Comparison of ENCODE assay signal across 8 cellular contexts in the genomic region with DNA sequence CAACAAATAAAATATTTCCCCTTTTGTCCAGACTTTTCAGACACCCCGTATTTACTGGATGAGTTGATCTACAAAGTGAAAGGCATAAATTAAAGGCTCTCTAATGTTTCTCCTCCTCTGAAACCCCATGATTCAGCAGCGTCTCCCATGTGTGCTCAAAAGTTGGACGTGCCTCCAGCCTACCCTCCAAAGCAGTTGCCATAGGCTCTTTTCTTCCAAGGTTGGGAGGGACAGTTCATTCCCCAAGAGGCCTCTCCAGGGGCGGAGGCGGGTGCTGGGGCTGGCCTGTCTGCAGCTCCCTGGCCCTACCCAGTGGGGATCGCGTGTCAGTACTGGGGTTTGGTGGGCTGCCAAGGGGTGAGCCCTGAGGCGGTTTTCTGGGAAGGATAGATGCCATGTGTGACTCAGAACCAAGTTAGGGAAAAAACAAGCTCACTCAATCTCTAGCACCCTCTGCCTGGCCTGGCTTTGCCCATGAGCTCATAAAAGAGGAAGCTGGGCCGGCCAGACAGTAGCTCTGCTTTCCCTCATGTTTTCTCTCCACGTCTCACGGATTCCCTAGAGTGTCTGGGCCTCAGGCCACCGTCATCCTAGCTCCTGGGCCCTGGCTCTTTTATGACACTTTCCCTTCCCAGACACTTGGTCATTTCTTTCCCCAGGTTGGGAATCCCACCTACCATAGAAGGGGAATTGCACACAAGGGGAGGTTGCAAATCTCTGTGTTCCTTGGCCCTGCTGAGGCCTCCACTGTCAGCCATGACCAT. TPM values are rescaled to one million over a fixed set of nuclear protein-coding genes. Genes with fewer than 3 reads are reported as not detected.
DNase-seq lines count a peak whose midpoint lies in the region; ATAC-seq and TF ChIP-seq lines count a peak whose summit lies in the region.

No MANE protein-coding gene starts in this region.

- no peak overlapping the region for H4K91ac ChIP-seq in H9 (ENCODE audit: insufficient read length, low read depth, low read length)

- H3K23me2 ChIP-seq in H9 (ENCODE audit: insufficient read length, low read depth, low read length, poor library complexity, severe bottlenecking): no peaks in the 10 kb centered on the region

- H3K4me2 ChIP-seq in H9 (ENCODE audit: insufficient read depth, insufficient read length, low read length): no peak overlapping the region

- H2BK5ac ChIP-seq in H9 (ENCODE audit: insufficient read length, low read length): no peak overlapping the region

- H3K27ac ChIP-seq in H9 (ENCODE audit: insufficient read length, low read depth, low read length) (no peak overlapping the region), SJSA1 (peak overlapping the region; percentile 95), neutrophil (peak overlapping the region; percentile 22)
- no peak overlapping the region for H3K27ac ChIP-seq in CD8-positive, alpha-beta T cell (ENCODE audit: low read depth, low read length)

- H3K4ac ChIP-seq in H9 (ENCODE audit: low read depth, low read length): no peak overlapping the region

- DNase-seq in H9 (no peak), SJSA1 (ENCODE audit: low read depth in 1 of 2, low spot score in 2 of 2) (peak; percentile 99 to 100), fibroblast of gingiva (ENCODE audit: low read depth) (peak; percentile 100)
- DNase-seq in NK-92 treated with Interleukin-12 subunit alpha and Interleukin-12 subunit beta, amount 100 ng/mL, for 24 hours (lab: John Stamatoyannopoulos, UW): no peak
- no peak for DNase-seq in activated CD4-positive, alpha-beta memory T cell treated with anti-CD3 and anti-CD28 coated beads, Interleukin-2, amount 10 ng/mL, durations not matched to agents 7 days and 5 days
- no peak for DNase-seq in activated naive CD4-positive, alpha-beta T cell treated with anti-CD3 and anti-CD28 coated beads, Interleukin-2, amount 50 U/mL, for 16 hours
- DNase-seq in CD8-positive, alpha-beta T cell: no peak

- H3K27me3 ChIP-seq in H9 (ENCODE audit: insufficient read depth, low read length) (no peaks in the 10 kb centered on the region), SJSA1 (replicated peaks) (no peaks in the 10 kb centered on the region), neutrophil (peaks cover 4% of the 10 kb centered on the region)
- no peaks in the 10 kb centered on the region for H3K27me3 ChIP-seq in CD8-positive, alpha-beta T cell (ENCODE audit: insufficient read depth, low read length)

- no peak overlapping the region for H3K9ac ChIP-seq in H9 (ENCODE audit: extremely low read depth, insufficient read length, low read length)

- H3K56ac ChIP-seq in H9 (ENCODE audit: insufficient read length, low read depth, low read length): no peak overlapping the region

- no CpG with 5 or more reads among the region's 12 CpGs for WGBS in H9 (ENCODE audit: extremely low coverage, insufficient read length, low lambda C conversion rate)

- H2BK20ac ChIP-seq in H9 (ENCODE audit: low read depth, low read length, poor library complexity, severe bottlenecking): no peak overlapping the region

- intact Hi-C loops in CD8-positive, alpha-beta T cell (cut with DNase I, micrococcal nuclease): no loop called here

- H3K14ac ChIP-seq in H9 (ENCODE audit: insufficient read depth, low read length): no peak overlapping the region

- H3K4me1 Mint-ChIP-seq in H9: peaks cover 11 to 22% of the 10 kb centered on the region in 2 experiments
- peaks cover 3% of the 10 kb centered on the region for H3K4me1 Mint-ChIP-seq in activated CD4-positive, alpha-beta memory T cell treated with anti-CD3 and anti-CD28 coated beads, Interleukin-2, amount 10 ng/mL, durations not matched to agents 7 days and 5 days
- H3K4me1 Mint-ChIP-seq in CD8-positive, alpha-beta T cell (ENCODE audit: low read depth): peaks cover 5% of the 10 kb centered on the region

- H3K9me3 ChIP-seq in H9 (ENCODE audit: control insufficient read depth, low read depth, low read length) (no peaks in the 10 kb centered on the region), SJSA1 (replicated peaks) (no peaks in the 10 kb centered on the region), neutrophil (no peaks in the 10 kb centered on the region)
- no peaks in the 10 kb centered on the region for H3K9me3 ChIP-seq in CD8-positive, alpha-beta T cell (ENCODE audit: low read length)

- H3K23ac ChIP-seq in H9 (ENCODE audit: insufficient read length, low read depth, low read length): no peak overlapping the region

- H3T11ph ChIP-seq in H9 (ENCODE audit: low read length): no peak overlapping the region

- H4K8ac ChIP-seq in H9 (replicated peaks; ENCODE audit: insufficient read length, low read depth, low read length): no peak overlapping the region

- H3K4me3 ChIP-seq in SJSA1 (no peak overlapping the region), neutrophil (ENCODE audit: low read depth in 1 of 2, low read length in 1 of 2) (no peak overlapping the region)
- H3K4me3 ChIP-seq in CD8-positive, alpha-beta T cell (ENCODE audit: low read depth, low read length): no peak overlapping the region

- H3K4me1 ChIP-seq in H9 (ENCODE audit: insufficient read depth, low read length): no peaks in the 10 kb centered on the region
- peaks cover 85% of the 10 kb centered on the region for H3K4me1 ChIP-seq in SJSA1 (replicated peaks)
- H3K4me1 ChIP-seq in neutrophil (ENCODE audit: control insufficient read depth in 1 of 2, insufficient read depth in 1 of 2, low read depth in 1 of 2, low read length in 1 of 2): peaks cover 14 to 20% of the 10 kb centered on the region in 2 experiments
- H3K4me1 ChIP-seq in CD8-positive, alpha-beta T cell (ENCODE audit: insufficient read depth, low read length): peaks cover under 1% of the 10 kb centered on the region

- no peak overlapping the region for H2AFZ ChIP-seq in H9 (ENCODE audit: low read length)

- no peak for TF ChIP-seq CTCF in H9 (conservative IDR thresholded peaks at IDR 0.05)
- TF ChIP-seq CTCF in neutrophil (IDR thresholded peaks at IDR 0.05): no peak
- no peak for TF ChIP-seq CTCF in CD8-positive, alpha-beta T cell (IDR thresholded peaks at IDR 0.05)

- no peak overlapping the region for H2BK12ac ChIP-seq in H9 (ENCODE audit: insufficient read length, low read depth, low read length)

- H3K27ac Mint-ChIP-seq in H9: peak overlapping the region in 2 of 3 experiments; percentile 43 to 61; a peak in 6 of 7 replicates
- no peak overlapping the region for H3K27ac Mint-ChIP-seq in activated CD4-positive, alpha-beta memory T cell treated with anti-CD3 and anti-CD28 coated beads, Interleukin-2, amount 10 ng/mL, durations not matched to agents 7 days and 5 days
- no peak overlapping the region for H3K27ac Mint-ChIP-seq in CD8-positive, alpha-beta T cell

- no peak for ATAC-seq in CD8-positive, alpha-beta T cell

- H3K36me3 ChIP-seq in SJSA1: no peaks in the 10 kb centered on the region
- no peaks in the 10 kb centered on the region for H3K36me3 ChIP-seq in neutrophil
- H3K36me3 ChIP-seq in CD8-positive, alpha-beta T cell (ENCODE audit: insufficient read depth, low read length): no peaks in the 10 kb centered on the region

- H3K36me3 Mint-ChIP-seq in H9 (ENCODE audit: insufficient read depth in 1 of 3, low read depth in 3 of 3): no peaks in the 10 kb centered on the region
- no peaks in the 10 kb centered on the region for H3K36me3 Mint-ChIP-seq in activated CD4-positive, alpha-beta memory T cell treated with anti-CD3 and anti-CD28 coated beads, Interleukin-2, amount 10 ng/mL, durations not matched to agents 7 days and 5 days (ENCODE audit: low read depth)
- no peaks in the 10 kb centered on the region for H3K36me3 Mint-ChIP-seq in CD8-positive, alpha-beta T cell

- H3K9me3 Mint-ChIP-seq in H9: no peaks in the 10 kb centered on the region
- no peaks in the 10 kb centered on the region for H3K9me3 Mint-ChIP-seq in activated CD4-positive, alpha-beta memory T cell treated with anti-CD3 and anti-CD28 coated beads, Interleukin-2, amount 10 ng/mL, durations not matched to agents 7 days and 5 days
- H3K9me3 Mint-ChIP-seq in CD8-positive, alpha-beta T cell: no peaks in the 10 kb centered on the region

- no peaks in the 10 kb centered on the region for H3K79me2 ChIP-seq in H9 (ENCODE audit: insufficient read depth, low read length)

- H2BK120ac ChIP-seq in H9 (ENCODE audit: low read depth, low read length, poor library complexity, severe bottlenecking): no peak overlapping the region

- no peak overlapping the region for H3K18ac ChIP-seq in H9 (ENCODE audit: insufficient read length, low read depth, low read length)

- H4K20me1 ChIP-seq in H9 (ENCODE audit: control insufficient read depth, insufficient read depth, insufficient read length): no peaks in the 10 kb centered on the region

- no peak overlapping the region for H3K4me3 Mint-ChIP-seq in H9
- no peak overlapping the region for H3K4me3 Mint-ChIP-seq in activated CD4-positive, alpha-beta memory T cell treated with anti-CD3 and anti-CD28 coated beads, Interleukin-2, amount 10 ng/mL, durations not matched to agents 7 days and 5 days
- H3K4me3 Mint-ChIP-seq in CD8-positive, alpha-beta T cell: no peak overlapping the region

- POLR2A ChIA-PET in activated CD4-positive, alpha-beta memory T cell treated with anti-CD3 and anti-CD28 coated beads, Interleukin-2, amount 10 ng/mL, durations not matched to agents 7 days and 5 days (lab: Charles Lee): interaction anchor here (0.6 to 1.2 kb wide), 2 partner anchors 17 to 58 kb away, joined by 3 to 4 read pairs; no protein-coding TSS in a partner anchor
- POLR2A ChIA-PET in CD8-positive, alpha-beta T cell (lab: Charles Lee): no interaction called here

- CTCF ChIA-PET in activated CD4-positive, alpha-beta memory T cell treated with anti-CD3 and anti-CD28 coated beads, Interleukin-2, amount 10 ng/mL, durations not matched to agents 7 days and 5 days (lab: Charles Lee): interaction anchor here (0.6 kb wide), 1 partner anchor 70 kb away, joined by 3 read pairs; no protein-coding TSS in a partner anchor
- CTCF ChIA-PET in CD8-positive, alpha-beta T cell (lab: Charles Lee): interaction anchor here (0.6 kb wide), 1 partner anchor 16 kb away, joined by 3 read pairs; no protein-coding TSS in a partner anchor

- H2AK5ac ChIP-seq in H9 (ENCODE audit: insufficient read length, low read length): no peak overlapping the region

- no peaks in the 10 kb centered on the region for H3K79me1 ChIP-seq in H9 (ENCODE audit: insufficient read depth, low read depth, low read length, poor library complexity, severe bottlenecking)

- no peak overlapping the region for H2BK15ac ChIP-seq in H9 (ENCODE audit: low read depth, low read length)

- peaks cover 3% of the 10 kb centered on the region; the same call in 1 of the 2 replicates for H3K27me3 Mint-ChIP-seq in H9 (ENCODE audit: low read depth)
- H3K27me3 Mint-ChIP-seq in activated CD4-positive, alpha-beta memory T cell treated with anti-CD3 and anti-CD28 coated beads, Interleukin-2, amount 10 ng/mL, durations not matched to agents 7 days and 5 days: peaks cover 3% of the 10 kb centered on the region
- H3K27me3 Mint-ChIP-seq in CD8-positive, alpha-beta T cell (ENCODE audit: low read depth): no peaks in the 10 kb centered on the region

- H4K5ac ChIP-seq in H9 (ENCODE audit: insufficient read length, low read depth, low read length): no peak overlapping the region

RNA-seq across cellular contexts. Expression of a gene that starts 8.0 kb away (rescaled TPM):
- total RNA-seq in H9 (2021): 42.9 and 43.5 TPM in 2 replicates
- 119 and 139 TPM in 2 replicates for total RNA-seq in SJSA1 (2014; rRNA removed; shearing (Covaris generic))
- 10 to 100 TPM; 11.2 to 13.1 TPM for total RNA-seq in activated CD4-positive, alpha-beta memory T cell treated with anti-CD3 and anti-CD28 coated beads, Interleukin-2, amount 10 ng/mL, durations not matched to agents 7 days and 5 days
- 1 to 10 TPM; 9.7 to 9.9 TPM for total RNA-seq in CD8-positive, alpha-beta T cell

RNA-seq across cellular contexts. Expression of a gene that starts 9.9 kb away (rescaled TPM):
- total RNA-seq in H9 (2021): 107 and 111 TPM in 2 replicates
- total RNA-seq in SJSA1 (2014; rRNA removed; shearing (Covaris generic)): 200 and 254 TPM in 2 replicates
- total RNA-seq in activated CD4-positive, alpha-beta memory T cell treated with anti-CD3 and anti-CD28 coated beads, Interleukin-2, amount 10 ng/mL, durations not matched to agents 7 days and 5 days: 100 to 1,000 TPM; 125 to 131 TPM
- 10 to 100 TPM; 27.5 to 27.8 TPM for total RNA-seq in CD8-positive, alpha-beta T cell

RNA-seq across cellular contexts. Expression of a gene that starts 32.2 kb away (rescaled TPM):
- 1,719 and 1,734 TPM in 2 replicates for total RNA-seq in H9 (2021)
- total RNA-seq in SJSA1 (2014; rRNA removed; shearing (Covaris generic)): 1,157 and 1,642 TPM in 2 replicates
- total RNA-seq in activated CD4-positive, alpha-beta memory T cell treated with anti-CD3 and anti-CD28 coated beads, Interleukin-2, amount 10 ng/mL, durations not matched to agents 7 days and 5 days: 1,000 to 10,000 TPM; 1,162 to 1,172 TPM
- 10 to 100 TPM; 61.3 to 63.1 TPM for total RNA-seq in CD8-positive, alpha-beta T cell

RNA-seq across cellular contexts. Expression of a gene that starts 35.3 kb away (rescaled TPM):
- total RNA-seq in H9 (2021): 72.2 and 77.6 TPM in 2 replicates
- 8.4 and 8.6 TPM in 2 replicates for total RNA-seq in SJSA1 (2014; rRNA removed; shearing (Covaris generic))
- total RNA-seq in activated CD4-positive, alpha-beta memory T cell treated with anti-CD3 and anti-CD28 coated beads, Interleukin-2, amount 10 ng/mL, durations not matched to agents 7 days and 5 days: 10 to 100 TPM; 49.7 to 54.6 TPM
- total RNA-seq in CD8-positive, alpha-beta T cell: 10 to 100 TPM; 38.9 to 48.8 TPM

Comparison
In these comparisons a context has a peak if more than half of its experiments do, and no peak if none do; other contexts are left out.
1. DNase-seq: peak in SJSA1 (2 of 2) and fibroblast of gingiva (single experiment); none in H9 (single experiment), NK-92 treated with Interleukin-12 subunit alpha and Interleukin-12 subunit beta, amount 100 ng/mL, for 24 hours (single experiment), activated CD4-positive, alpha-beta memory T cell treated with anti-CD3 and anti-CD28 coated beads, Interleukin-2, amount 10 ng/mL, durations not matched to agents 7 days and 5 days (single experiment), activated naive CD4-positive, alpha-beta T cell treated with anti-CD3 and anti-CD28 coated beads, Interleukin-2, amount 50 U/mL, for 16 hours (single experiment) and CD8-positive, alpha-beta T cell (0 of 7).
2. H3K27ac ChIP-seq: peak in SJSA1 (single experiment) and neutrophil (single experiment); none in H9 (single experiment) and CD8-positive, alpha-beta T cell (single experiment).
3. H3K27ac Mint-ChIP-seq: peak in H9 (2 of 3); none in activated CD4-positive, alpha-beta memory T cell treated with anti-CD3 and anti-CD28 coated beads, Interleukin-2, amount 10 ng/mL, durations not matched to agents 7 days and 5 days (single experiment) and CD8-positive, alpha-beta T cell (single experiment).
4. RNA of a gene that starts 32.2 kb away (total RNA-seq): 1,719 to 1,734 TPM in H9, 1,157 to 1,642 TPM in SJSA1 and 1,162 to 1,172 TPM in activated CD4-positive, alpha-beta memory T cell treated with anti-CD3 and anti-CD28 coated beads, Interleukin-2, amount 10 ng/mL, durations not matched to agents 7 days and 5 days; 61.3 to 63.1 TPM in CD8-positive, alpha-beta T cell; every median in the first group is over 10 times any median in the second.